In genomic region chr10:124701881-124702656, GRCh38 we compare ENCODE assay signal across 8 cellular contexts. TPM values are rescaled to one million over a fixed set of nuclear protein-coding genes. Genes with fewer than 3 reads are reported as not detected.
DNase-seq lines count a peak whose midpoint lies in the region; ATAC-seq and TF ChIP-seq lines count a peak whose summit lies in the region.
"Had no signal": no experiment of that assay in that cellular context is flagged by ENCODE, and none has a peak within 500 bp of the region (broad histone marks: within the 10 kb centered on the region; RNA-seq: fewer than 3 reads in every experiment).

No MANE protein-coding gene starts in this region.

- peak overlapping the region; percentile 48 to 82 (median 62) for H3K4me3 Mint-ChIP-seq in naive thymus-derived CD8-positive, alpha-beta T cell

- no peak overlapping the region for H3K4me3 ChIP-seq in tibial artery

- H3K36me3 Mint-ChIP-seq in naive thymus-derived CD8-positive, alpha-beta T cell = peaks cover 0 to 15% (median 4%) of the 10 kb centered on the region in 3 donors

- H3K27ac Mint-ChIP-seq in naive thymus-derived CD8-positive, alpha-beta T cell = peak overlapping the region; percentile 57 to 97 (median 92)

- peak overlapping the region; percentile 96 for H3K27ac ChIP-seq in cingulate gyrus (ENCODE audit: low read depth, low read length)
- H3K27ac ChIP-seq in tibial artery = peak overlapping the region; percentile 65 to 68

- H3K27me3 Mint-ChIP-seq in naive thymus-derived CD8-positive, alpha-beta T cell = no peaks in the 10 kb centered on the region

- intact Hi-C loops in tibial artery (cut with DNase I; ENCODE audit: low total_unique reads) = no loop called here

- H3K9me3 ChIP-seq in tibial artery = no peaks in the 10 kb centered on the region

- peak; percentile 71 for DNase-seq in activated CD4-positive, alpha-beta T cell treated with anti-CD3 and anti-CD28 coated beads for 48 hours
- DNase-seq in naive thymus-derived CD8-positive, alpha-beta T cell = peak in 2 of 10 donors; percentile 19 to 38
- DNase-seq in tibial artery = peak; percentile 65 to 79
- DNase-seq in inferior parietal cortex (ENCODE audit: extremely low spot score) = no peak
- DNase-seq in SK-N-DZ (ENCODE audit: low spot score) = no peak
- DNase-seq: NCI-H1048 had no signal

- no peaks in the 10 kb centered on the region for H3K9me3 Mint-ChIP-seq in naive thymus-derived CD8-positive, alpha-beta T cell

- peaks cover 47 to 99% (median 94%) of the 10 kb centered on the region in 4 donors for H3K4me1 Mint-ChIP-seq in naive thymus-derived CD8-positive, alpha-beta T cell

- no peak for TF ChIP-seq CTCF in tibial artery (IDR thresholded peaks at IDR 0.05)

- no peaks in the 10 kb centered on the region for H3K27me3 ChIP-seq in tibial artery

- H3K36me3 ChIP-seq in tibial artery = peaks cover 0 to 17% (median 0%) of the 10 kb centered on the region in 3 donors

- H3K4me1 ChIP-seq in tibial artery = peaks cover 3 to 57% (median 53%) of the 10 kb centered on the region in 4 donors

- ATAC-seq in naive thymus-derived CD8-positive, alpha-beta T cell = peak; percentile 60 to 68
- no peak for ATAC-seq in HG03139 (IDR thresholded peaks at IDR 0.05; ENCODE audit: unreplicated experiment)

- POLR2A ChIA-PET in naive thymus-derived CD8-positive, alpha-beta T cell (lab: Charles Lee) = interaction anchor here (0.7 to 3.8 kb wide), 12 partner anchors 8 to 89 kb away, joined by 3 to 22 read pairs (median 4); partner anchors contain the start of gene EEF1AKMT2

RNA-seq across cellular contexts. Expression of gene FAM53B, which starts 42.1 kb away (rescaled TPM):
- 10 to 100 TPM; 22.2 to 23.2 TPM for total RNA-seq in naive thymus-derived CD8-positive, alpha-beta T cell
- polyA plus RNA-seq in naive thymus-derived CD8-positive, alpha-beta T cell = 10 to 100 TPM in 2 of 3 donors, 1 to 10 TPM in 1; 2.4 to 15.1 (median 11.9) TPM
- 17.1 and 21.9 TPM in 2 replicates for polyA plus RNA-seq in SK-N-DZ (2014; cell fraction: cytosol; rRNA removed)
- polyA plus RNA-seq in SK-N-DZ (2014; cell fraction: nucleus; rRNA removed) = 15.9 and 19.3 TPM in 2 replicates

Comparison
In these comparisons a context has a peak if more than half of its experiments do, and no peak if none do; other contexts are left out.
1. DNase-seq: peak in activated CD4-positive, alpha-beta T cell treated with anti-CD3 and anti-CD28 coated beads for 48 hours (single experiment) and tibial artery (2 of 2); none in inferior parietal cortex (single experiment) and SK-N-DZ (single experiment).